In the genomic region with DNA sequence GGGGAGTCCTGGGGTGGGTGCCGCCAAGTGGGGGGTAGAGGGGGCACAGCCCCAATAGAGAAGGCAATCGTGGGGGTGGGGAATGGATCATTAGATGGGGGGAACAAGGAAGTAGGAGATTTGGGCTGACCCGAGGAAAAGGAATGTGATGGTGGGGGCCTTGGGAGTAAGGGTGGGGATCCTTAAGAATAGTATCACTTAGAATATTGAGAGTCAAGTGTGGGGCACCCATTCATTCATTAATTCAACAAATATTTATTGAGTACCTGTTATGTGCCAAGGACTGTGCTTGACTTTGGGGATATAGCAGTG, we compare ENCODE assay signal across 1 cellular context.
TF ChIP-seq lines count a peak whose summit lies in the region.

No MANE protein-coding gene starts in this region.

TF ChIP-seq in GM23338, 12 proteins besides CTCF, POLR2A, EP300 and RAD21 (continued from another document):
- TF ChIP-seq, protein P1, sequence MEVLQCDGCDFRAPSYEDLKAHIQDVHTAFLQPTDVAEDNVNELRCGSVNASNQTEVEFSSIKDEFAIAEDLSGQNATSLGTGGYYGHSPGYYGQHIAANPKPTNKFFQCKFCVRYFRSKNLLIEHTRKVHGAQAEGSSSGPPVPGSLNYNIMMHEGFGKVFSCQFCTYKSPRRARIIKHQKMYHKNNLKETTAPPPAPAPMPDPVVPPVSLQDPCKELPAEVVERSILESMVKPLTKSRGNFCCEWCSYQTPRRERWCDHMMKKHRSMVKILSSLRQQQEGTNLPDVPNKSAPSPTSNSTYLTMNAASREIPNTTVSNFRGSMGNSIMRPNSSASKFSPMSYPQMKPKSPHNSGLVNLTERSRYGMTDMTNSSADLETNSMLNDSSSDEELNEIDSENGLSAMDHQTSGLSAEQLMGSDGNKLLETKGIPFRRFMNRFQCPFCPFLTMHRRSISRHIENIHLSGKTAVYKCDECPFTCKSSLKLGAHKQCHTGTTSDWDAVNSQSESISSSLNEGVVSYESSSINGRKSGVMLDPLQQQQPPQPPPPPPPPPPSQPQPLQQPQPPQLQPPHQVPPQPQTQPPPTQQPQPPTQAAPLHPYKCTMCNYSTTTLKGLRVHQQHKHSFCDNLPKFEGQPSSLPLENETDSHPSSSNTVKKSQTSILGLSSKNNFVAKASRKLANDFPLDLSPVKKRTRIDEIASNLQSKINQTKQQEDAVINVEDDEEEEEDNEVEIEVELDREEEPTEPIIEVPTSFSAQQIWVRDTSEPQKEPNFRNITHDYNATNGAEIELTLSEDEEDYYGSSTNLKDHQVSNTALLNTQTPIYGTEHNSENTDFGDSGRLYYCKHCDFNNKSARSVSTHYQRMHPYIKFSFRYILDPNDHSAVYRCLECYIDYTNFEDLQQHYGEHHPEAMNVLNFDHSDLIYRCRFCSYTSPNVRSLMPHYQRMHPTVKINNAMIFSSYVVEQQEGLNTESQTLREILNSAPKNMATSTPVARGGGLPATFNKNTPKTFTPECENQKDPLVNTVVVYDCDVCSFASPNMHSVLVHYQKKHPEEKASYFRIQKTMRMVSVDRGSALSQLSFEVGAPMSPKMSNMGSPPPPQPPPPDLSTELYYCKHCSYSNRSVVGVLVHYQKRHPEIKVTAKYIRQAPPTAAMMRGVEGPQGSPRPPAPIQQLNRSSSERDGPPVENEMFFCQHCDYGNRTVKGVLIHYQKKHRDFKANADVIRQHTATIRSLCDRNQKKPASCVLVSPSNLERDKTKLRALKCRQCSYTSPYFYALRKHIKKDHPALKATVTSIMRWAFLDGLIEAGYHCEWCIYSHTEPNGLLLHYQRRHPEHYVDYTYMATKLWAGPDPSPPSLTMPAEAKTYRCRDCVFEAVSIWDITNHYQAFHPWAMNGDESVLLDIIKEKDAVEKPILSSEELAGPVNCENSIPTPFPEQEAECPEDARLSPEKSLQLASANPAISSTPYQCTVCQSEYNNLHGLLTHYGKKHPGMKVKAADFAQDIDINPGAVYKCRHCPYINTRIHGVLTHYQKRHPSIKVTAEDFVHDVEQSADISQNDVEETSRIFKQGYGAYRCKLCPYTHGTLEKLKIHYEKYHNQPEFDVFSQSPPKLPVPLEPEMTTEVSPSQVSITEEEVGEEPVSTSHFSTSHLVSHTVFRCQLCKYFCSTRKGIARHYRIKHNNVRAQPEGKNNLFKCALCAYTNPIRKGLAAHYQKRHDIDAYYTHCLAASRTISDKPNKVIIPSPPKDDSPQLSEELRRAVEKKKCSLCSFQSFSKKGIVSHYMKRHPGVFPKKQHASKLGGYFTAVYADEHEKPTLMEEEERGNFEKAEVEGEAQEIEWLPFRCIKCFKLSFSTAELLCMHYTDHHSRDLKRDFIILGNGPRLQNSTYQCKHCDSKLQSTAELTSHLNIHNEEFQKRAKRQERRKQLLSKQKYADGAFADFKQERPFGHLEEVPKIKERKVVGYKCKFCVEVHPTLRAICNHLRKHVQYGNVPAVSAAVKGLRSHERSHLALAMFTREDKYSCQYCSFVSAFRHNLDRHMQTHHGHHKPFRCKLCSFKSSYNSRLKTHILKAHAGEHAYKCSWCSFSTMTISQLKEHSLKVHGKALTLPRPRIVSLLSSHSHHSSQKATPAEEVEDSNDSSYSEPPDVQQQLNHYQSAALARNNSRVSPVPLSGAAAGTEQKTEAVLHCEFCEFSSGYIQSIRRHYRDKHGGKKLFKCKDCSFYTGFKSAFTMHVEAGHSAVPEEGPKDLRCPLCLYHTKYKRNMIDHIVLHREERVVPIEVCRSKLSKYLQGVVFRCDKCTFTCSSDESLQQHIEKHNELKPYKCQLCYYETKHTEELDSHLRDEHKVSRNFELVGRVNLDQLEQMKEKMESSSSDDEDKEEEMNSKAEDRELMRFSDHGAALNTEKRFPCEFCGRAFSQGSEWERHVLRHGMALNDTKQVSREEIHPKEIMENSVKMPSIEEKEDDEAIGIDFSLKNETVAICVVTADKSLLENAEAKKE (CRISPR knock-in tag; IDR thresholded peaks at IDR 0.05) = no peak
- TF ChIP-seq EZH2phosphoT487 (IDR thresholded peaks at IDR 0.05; ENCODE audit: unreplicated experiment) (no peak), POLR2AphosphoS5 (IDR thresholded peaks at IDR 0.05; ENCODE audit: low read depth) (no peak)
TF ChIP-seq in GM23338: peak in this region for 0.
